ENCODE assay signal across 8 cellular contexts in genomic region chr6:70666726-70667125, GRCh38. TPM values are rescaled to one million over a fixed set of nuclear protein-coding genes. Genes with fewer than 3 reads are reported as not detected.
A peak's percentile ranks its signal among the peaks of the same experiment; 100 is the strongest.
DNase-seq lines count a peak whose midpoint lies in the region; ATAC-seq, FAIRE-seq and TF ChIP-seq lines count a peak whose summit lies in the region.

No MANE protein-coding gene starts in this region.

- peaks cover 4% of the 10 kb centered on the region; the same call in 1 of the 2 replicates for H4K20me1 ChIP-seq in HepG2 (ENCODE audit: insufficient read depth, low read length)

- H3K27me3 ChIP-seq in HepG2 (ENCODE audit: control insufficient read depth in 1 of 2, insufficient read depth in 2 of 2, low read length in 2 of 2) (peaks cover 0 to 1% of the 10 kb centered on the region in 2 experiments; a peak in 2 of 5 replicates), right lobe of liver (no peaks in the 10 kb centered on the region)
- no peaks in the 10 kb centered on the region for H3K27me3 ChIP-seq in naive thymus-derived CD4-positive, alpha-beta T cell (ENCODE audit: control insufficient read depth in 2 of 2, insufficient read depth in 2 of 2, low read length in 2 of 2)

- peak overlapping the region; percentile 87 for H3K4me2 ChIP-seq in HepG2 (ENCODE audit: low read depth, low read length)

- no peak overlapping the region for H3K9ac ChIP-seq in HepG2 (ENCODE audit: insufficient read depth, low read depth, low read length)

- H3K9me3 ChIP-seq in HepG2 (ENCODE audit: low read length) (no peaks in the 10 kb centered on the region), right lobe of liver (no peaks in the 10 kb centered on the region)
- H3K9me3 ChIP-seq in naive thymus-derived CD4-positive, alpha-beta T cell (ENCODE audit: control insufficient read depth in 2 of 3, low read length in 3 of 3), result no peaks in the 10 kb centered on the region

- H3K4me1 Mint-ChIP-seq in activated naive CD8-positive, alpha-beta T cell treated with anti-CD3 and anti-CD28 coated beads for 36 hours, result peaks cover 30% of the 10 kb centered on the region
- peaks cover 32 to 46% (median 43%) of the 10 kb centered on the region in 7 donors for H3K4me1 Mint-ChIP-seq in naive thymus-derived CD4-positive, alpha-beta T cell

- H3K4me3 ChIP-seq in HepG2 (replicated peaks in 1 of 3; ENCODE audit: insufficient read depth in 1 of 3, low read depth in 2 of 3, low read length in 3 of 3) (peak overlapping the region; percentile 82 to 99 (median 83); a peak in 2 of 6 replicates), right lobe of liver (no peak overlapping the region)
- H3K4me3 ChIP-seq in naive thymus-derived CD4-positive, alpha-beta T cell (ENCODE audit: low read length), result peak overlapping the region; percentile 69

- H3K9me3 Mint-ChIP-seq in activated naive CD8-positive, alpha-beta T cell treated with anti-CD3 and anti-CD28 coated beads for 36 hours, result no peaks in the 10 kb centered on the region
- H3K9me3 Mint-ChIP-seq in naive thymus-derived CD4-positive, alpha-beta T cell, result peaks cover 0 to 4% (median 0%) of the 10 kb centered on the region in 11 donors

- H3K27ac Mint-ChIP-seq in activated naive CD8-positive, alpha-beta T cell treated with anti-CD3 and anti-CD28 coated beads for 36 hours, result peak overlapping the region; percentile 90
- peak overlapping the region; percentile 92 to 98 (median 95) for H3K27ac Mint-ChIP-seq in naive thymus-derived CD4-positive, alpha-beta T cell

- FAIRE-seq in HepG2 (lab: Jason Lieb, UNC), result no peak

- CTCF ChIA-PET in HepG2 (lab: Yijun Ruan, JAX; ENCODE audit: low intra/inter-chr PET ratio, low total read pairs), result no interaction called here
- CTCF ChIA-PET in naive thymus-derived CD4-positive, alpha-beta T cell (lab: Charles Lee), result interaction anchor here (1.3 kb wide), 1 partner anchor 20 kb away, joined by 8 read pairs; no protein-coding TSS in a partner anchor

- peak overlapping the region; percentile 81 for H3K4me3 Mint-ChIP-seq in activated naive CD8-positive, alpha-beta T cell treated with anti-CD3 and anti-CD28 coated beads for 36 hours
- H3K4me3 Mint-ChIP-seq in naive thymus-derived CD4-positive, alpha-beta T cell, result peak overlapping the region; percentile 83 to 96 (median 89)

- no peak for TF ChIP-seq EP300 in HepG2 (IDR thresholded peaks at IDR 0.05; ENCODE audit: low read depth in 2 of 2, low read length in 2 of 2)
- TF ChIP-seq EP300 in HepG2 (CRISPR knock-in tag; IDR thresholded peaks at IDR 0.05; ENCODE audit: borderline replicate concordance), result no peak

- H3K27me3 Mint-ChIP-seq in activated naive CD8-positive, alpha-beta T cell treated with anti-CD3 and anti-CD28 coated beads for 36 hours, result peaks cover 5% of the 10 kb centered on the region
- H3K27me3 Mint-ChIP-seq in naive thymus-derived CD4-positive, alpha-beta T cell, result peaks cover 0 to 9% (median 7%) of the 10 kb centered on the region in 5 donors

- TF ChIP-seq POLR2A in HepG2 (IDR thresholded peaks at IDR 0.05; ENCODE audit: insufficient read depth in 1 of 2, low read depth in 2 of 2, low read length in 2 of 2) (no peak), right lobe of liver (IDR thresholded peaks at IDR 0.05) (no peak)

- TF ChIP-seq CTCF in HepG2 (CRISPR knock-in tag; IDR thresholded peaks at IDR 0.05), result no peak
- no peak for TF ChIP-seq CTCF in right lobe of liver (IDR thresholded peaks at IDR 0.05)

- DNase-seq in HepG2 (ENCODE audit: low spot score), result no peak
- no peak for DNase-seq in right lobe of liver
- DNase-seq in activated naive CD8-positive, alpha-beta T cell treated with anti-CD3 and anti-CD28 coated beads for 36 hours, result no peak
- no peak for DNase-seq in naive thymus-derived CD4-positive, alpha-beta T cell
- DNase-seq in stimulated activated CD8-positive, alpha-beta memory T cell treated with anti-CD3 and anti-CD28 coated beads, Interleukin-4, amount 100 ng/mL, for 48 hours, result no peak
- no peak for DNase-seq in hypothalamus (lab: John Stamatoyannopoulos, UW)
- DNase-seq in stimulated activated CD4-positive, alpha-beta T cell treated with anti-CD3 and anti-CD28 coated beads, Interleukin-4, amount 100 ng/mL, for 1 hour, result no peak

- in situ Hi-C loops in HepG2 (cut with HindIII; ENCODE audit: extremely low pct_ligation_motif_present, low pct_unique_long_range_greater_than_20kb), result no loop called here

- no TSS peak for BruUV-seq in HepG2 (replicated peaks; lab: Mats Ljungman, UMichigan)

- intact Hi-C loops in HepG2 (cut with micrococcal nuclease; ENCODE audit: unreplicated experiment), result loop anchor here (5.0 kb wide), 1 partner anchor 99 kb away; the partner anchor contains the start of gene SDHAF4
- intact Hi-C loops in right lobe of liver (cut with DNase I), result no loop called here
- intact Hi-C loops in naive thymus-derived CD4-positive, alpha-beta T cell (cut with micrococcal nuclease), result loop anchor here (1.0 to 5.0 kb wide), 9 partner anchors 15 to 1956 kb away; partner anchors contain the start of genes LMBRD1 (in 2 of the 2), SDHAF4 (in 2 of the 2), COL19A1 (in 1 of the 2) and FAM135A (in 1 of the 2)

- POLR2A ChIA-PET in HepG2 (lab: Yijun Ruan, JAX), result interaction anchor here (1.9 to 3.6 kb wide), 2 partner anchors 14 to 100 kb away, joined by 8 to 13 read pairs; partner anchors contain the start of gene SDHAF4
- POLR2A ChIA-PET in naive thymus-derived CD4-positive, alpha-beta T cell (lab: Charles Lee), result interaction anchor here (0.6 to 5.6 kb wide), 6 partner anchors 10 to 622 kb away, joined by 3 to 35 read pairs (median 14); partner anchors contain the start of genes FAM135A, OGFRL1 and SDHAF4

- no peak for ATAC-seq in HepG2
- no peak for ATAC-seq in right lobe of liver
- no peak for ATAC-seq in naive thymus-derived CD4-positive, alpha-beta T cell
- no peak for ATAC-seq in HG03442 (IDR thresholded peaks at IDR 0.05; ENCODE audit: unreplicated experiment)

- TF ChIP-seq RAD21 in HepG2 (CRISPR knock-in tag; IDR thresholded peaks at IDR 0.05), result no peak

- peak overlapping the region; percentile 99 for H2AFZ ChIP-seq in HepG2 (ENCODE audit: low read length)

- H3K36me3 Mint-ChIP-seq in activated naive CD8-positive, alpha-beta T cell treated with anti-CD3 and anti-CD28 coated beads for 36 hours, result no peaks in the 10 kb centered on the region
- H3K36me3 Mint-ChIP-seq in naive thymus-derived CD4-positive, alpha-beta T cell, result peaks cover 0 to 23% (median 4%) of the 10 kb centered on the region in 5 donors

- peaks cover 35% of the 10 kb centered on the region for H3K4me1 ChIP-seq in HepG2 (ENCODE audit: insufficient read depth, low read length)
- H3K4me1 ChIP-seq in right lobe of liver, result peaks cover 0 to 9% (median 4%) of the 10 kb centered on the region in 4 donors
- H3K4me1 ChIP-seq in naive thymus-derived CD4-positive, alpha-beta T cell (ENCODE audit: control insufficient read depth in 2 of 2, insufficient read depth in 2 of 2, low read length in 2 of 2), result peaks cover 19 to 22% of the 10 kb centered on the region in 2 donors

- 96% methylated on average over 6 of the region's 6 CpGs for WGBS in HepG2 (ENCODE audit: low lambda C conversion rate)
- WGBS in right lobe of liver (ENCODE audit: insufficient coverage, low coverage, low lambda C conversion rate, missing lambda C conversion rate), result 91% methylated on average over 6 of the region's 6 CpGs

- H3K27ac ChIP-seq in HepG2 (ENCODE audit: extremely low read length, insufficient read depth, low read length) (no peak overlapping the region), right lobe of liver (peak overlapping the region in 1 of 3 donors; percentile 84)
- H3K27ac ChIP-seq in naive thymus-derived CD4-positive, alpha-beta T cell (ENCODE audit: low read depth, low read length), result peak overlapping the region; percentile 82

- no peaks in the 10 kb centered on the region for H3K36me3 ChIP-seq in HepG2 (replicated peaks in 1 of 2; ENCODE audit: control insufficient read depth in 1 of 2, insufficient read depth in 2 of 2, low read length in 2 of 2)
- no peaks in the 10 kb centered on the region for H3K36me3 ChIP-seq in right lobe of liver
- H3K36me3 ChIP-seq in naive thymus-derived CD4-positive, alpha-beta T cell (ENCODE audit: control insufficient read depth in 2 of 3, insufficient read depth in 3 of 3, low read length in 3 of 3), result peaks cover 0 to 7% (median 0%) of the 10 kb centered on the region in 3 experiments

- H3K79me2 ChIP-seq in HepG2 (ENCODE audit: insufficient read depth, low read length), result peaks cover 26% of the 10 kb centered on the region

RNA-seq across cellular contexts. Expression of gene SMAP1, which starts 1.0 kb away (rescaled TPM):
- 13.4 and 16.1 TPM in 2 replicates for total RNA-seq in HepG2 (2016; rRNA removed; fragmentation: Illumina TruSeq; extraction: Trizol)
- 6.8 and 7.7 TPM in 2 replicates for total RNA-seq in HepG2 (2016; cell fraction: cytosol; rRNA removed; fragmentation: Illumina TruSeq; extraction: Trizol; ENCODE audit: low read depth)
- total RNA-seq in HepG2 (2016; cell fraction: insoluble cytoplasmic fraction; rRNA removed; fragmentation: Illumina TruSeq; extraction: Trizol), result 13.2 and 17.1 TPM in 2 replicates
- total RNA-seq in HepG2 (2016; cell fraction: membrane; rRNA removed; fragmentation: Illumina TruSeq; extraction: Trizol), result 12.9 and 15.6 TPM in 2 replicates
- 15.7 and 16.0 TPM in 2 replicates for total RNA-seq in HepG2 (2016; cell fraction: nucleus; rRNA removed; fragmentation: Illumina TruSeq; extraction: Trizol)
- 15.4 and 17.8 TPM in 2 replicates for polyA plus RNA-seq in HepG2 (2011; rRNA removed)
- polyA plus RNA-seq in HepG2 (2011; cell fraction: cytosol; rRNA removed), result 13.8 and 13.9 TPM in 2 replicates
- 8.5 and 9.7 TPM in 2 replicates for polyA plus RNA-seq in HepG2 (2011; cell fraction: nucleus; rRNA removed)
- 18.5 and 22.2 TPM in 2 replicates for polyA plus RNA-seq in HepG2 (2012)
- 8.6 and 8.9 TPM in 2 replicates for polyA plus RNA-seq in HepG2 (2016; cell fraction: cytosol; fragmentation: Illumina TruSeq; extraction: Trizol; ENCODE audit: low read depth)
- polyA plus RNA-seq in HepG2 (2016; cell fraction: insoluble cytoplasmic fraction; fragmentation: Illumina TruSeq; extraction: Trizol; ENCODE audit: low read depth), result 24.3 and 27.8 TPM in 2 replicates
- polyA plus RNA-seq in HepG2 (2016; cell fraction: membrane; fragmentation: Illumina TruSeq; extraction: Trizol; ENCODE audit: low read depth), result 14.3 and 16.6 TPM in 2 replicates
- 14.1 and 16.2 TPM in 2 replicates for polyA plus RNA-seq in HepG2 (2016; cell fraction: nucleus; fragmentation: Illumina TruSeq; extraction: Trizol; ENCODE audit: insufficient read depth, low read depth)
- polyA minus RNA-seq in HepG2 (2011; rRNA and poly(A)+ RNA removed; ENCODE audit: low replicate concordance), result 19.2 and 21.6 TPM in 2 replicates
- 14.9 and 16.2 TPM in 2 replicates for polyA minus RNA-seq in HepG2 (2011; cell fraction: cytosol; rRNA and poly(A)+ RNA removed)
- 22.8 and 24.1 TPM in 2 replicates for polyA minus RNA-seq in HepG2 (2011; cell fraction: nucleus; rRNA and poly(A)+ RNA removed)
- 10 to 100 TPM in 4 of 6 experiments, 1 to 10 TPM in 2; 9.1 to 16.1 (median 12.2) TPM for total RNA-seq in right lobe of liver
- total RNA-seq in activated naive CD8-positive, alpha-beta T cell treated with anti-CD3 and anti-CD28 coated beads for 36 hours, result 10 to 100 TPM; 24.3 to 25.0 TPM
- 10 to 100 TPM; 18.7 to 45.7 (median 20.8) TPM for total RNA-seq in naive thymus-derived CD4-positive, alpha-beta T cell
- 10 to 100 TPM; 11.3 to 17.6 TPM for polyA plus RNA-seq in naive thymus-derived CD4-positive, alpha-beta T cell

Comparison
In these comparisons a context has a peak if more than half of its experiments do, and no peak if none do; other contexts are left out.
1. H3K4me3 ChIP-seq: peak in HepG2 (3 of 3) and naive thymus-derived CD4-positive, alpha-beta T cell (single experiment); none in right lobe of liver (0 of 3).
2. intact Hi-C loops: an anchor here in HepG2 (5.0 kb wide) and naive thymus-derived CD4-positive, alpha-beta T cell (1.0 to 5.0 kb wide); none called in right lobe of liver.